Comparison of ENCODE assay signal across 8 cellular contexts in the genomic region with DNA sequence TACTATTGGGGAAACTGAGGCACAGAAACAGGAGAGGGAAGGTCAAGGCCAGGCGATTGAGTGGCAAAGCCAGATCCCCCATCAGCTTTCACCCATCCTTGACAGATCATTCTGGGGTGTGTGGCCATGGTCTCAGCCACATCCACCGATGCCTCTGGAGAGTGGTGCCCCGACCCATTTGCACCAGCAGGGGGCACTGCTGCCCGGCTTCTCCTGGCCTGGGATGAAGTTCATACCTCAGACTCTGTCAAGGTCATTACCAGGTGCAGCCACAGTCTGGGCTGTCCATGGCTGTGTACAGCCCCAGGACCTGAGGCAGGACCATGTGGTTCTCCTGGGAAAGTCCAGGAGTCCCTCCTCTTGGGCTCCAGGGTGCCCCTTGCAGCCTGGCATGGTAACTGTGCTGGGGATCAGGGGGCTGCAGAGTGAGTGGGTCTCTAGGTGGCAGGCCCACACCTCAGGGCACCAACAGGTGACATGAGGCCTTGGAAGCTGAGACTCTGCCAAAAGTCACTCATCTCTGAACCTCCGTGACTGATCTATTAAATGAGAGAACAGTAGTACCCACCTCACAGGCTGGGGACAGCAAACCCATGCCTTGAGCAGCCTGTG.
DNase-seq lines count a peak whose midpoint lies in the region; ATAC-seq, FAIRE-seq and TF ChIP-seq lines count a peak whose summit lies in the region.

No MANE protein-coding gene starts in this region.

- H3K36me3 ChIP-seq in DOHH2 (ENCODE audit: control insufficient read depth, low read length) (no peaks in the 10 kb centered on the region), small intestine (ENCODE audit: control insufficient read depth in 2 of 2, insufficient read depth in 2 of 2, low read length in 2 of 2) (no peaks in the 10 kb centered on the region)

- intact Hi-C loops in left ventricle myocardium superior (cut with micrococcal nuclease) = loop anchor here (2.0 kb wide), 1 partner anchor 107 kb away; no protein-coding TSS in a partner anchor

- no peak overlapping the region for H3K27ac Mint-ChIP-seq in activated naive CD8-positive, alpha-beta T cell treated with anti-CD3 and anti-CD28 coated beads for 36 hours

- H3K4me3 Mint-ChIP-seq in activated naive CD8-positive, alpha-beta T cell treated with anti-CD3 and anti-CD28 coated beads for 36 hours = no peak overlapping the region

- no peaks in the 10 kb centered on the region for H3K9me3 ChIP-seq in DOHH2 (ENCODE audit: control insufficient read depth, insufficient read depth, low read length)
- no peaks in the 10 kb centered on the region for H3K9me3 ChIP-seq in small intestine (ENCODE audit: control insufficient read depth, low read depth)

- no peaks in the 10 kb centered on the region for H3K79me2 ChIP-seq in DOHH2 (ENCODE audit: control insufficient read depth, low read length)

- no peak for FAIRE-seq in small intestine (lab: Jason Lieb, UNC)

- peaks cover 3% of the 10 kb centered on the region for H3K4me1 Mint-ChIP-seq in activated naive CD8-positive, alpha-beta T cell treated with anti-CD3 and anti-CD28 coated beads for 36 hours

- no peak overlapping the region for H3K27ac ChIP-seq in DOHH2 (ENCODE audit: low read depth, low read length)
- H3K27ac ChIP-seq in small intestine (ENCODE audit: low read depth in 1 of 2, low read length in 1 of 2) = no peak overlapping the region

- no peaks in the 10 kb centered on the region for H3F3A ChIP-seq in DOHH2 (ENCODE audit: control insufficient read depth, insufficient read depth)

- peak; percentile 65 for ATAC-seq in HG03520 (IDR thresholded peaks at IDR 0.05; ENCODE audit: unreplicated experiment)
- ATAC-seq in left ventricle myocardium superior = peak; percentile 86
- ATAC-seq in HG03571 (IDR thresholded peaks at IDR 0.05; ENCODE audit: unreplicated experiment) = no peak

- no peaks in the 10 kb centered on the region for H3K27me3 Mint-ChIP-seq in activated naive CD8-positive, alpha-beta T cell treated with anti-CD3 and anti-CD28 coated beads for 36 hours

- peak; percentile 93 for TF ChIP-seq CTCF in DOHH2 (IDR thresholded peaks at IDR 0.05; ENCODE audit: low read depth, low read length, poor library complexity, severe bottlenecking)

- no peaks in the 10 kb centered on the region for H3K9me3 Mint-ChIP-seq in activated naive CD8-positive, alpha-beta T cell treated with anti-CD3 and anti-CD28 coated beads for 36 hours

- H3K27me3 ChIP-seq in DOHH2 (ENCODE audit: control insufficient read depth, low read length) (no peaks in the 10 kb centered on the region), small intestine (ENCODE audit: control insufficient read depth in 2 of 2, insufficient read depth in 2 of 2, low read length in 2 of 2) (no peaks in the 10 kb centered on the region)

- WGBS in small intestine, 3 donors = 16 to 22% (median 18%) methylated on average over 5 of the region's 5 CpGs

- H3K9me2 ChIP-seq in DOHH2 (replicated peaks; ENCODE audit: control insufficient read depth, low read length) = no peaks in the 10 kb centered on the region

- no peak overlapping the region for H3K4me2 ChIP-seq in DOHH2 (ENCODE audit: low read length)

- DNase-seq in SKM-1 treated with dmso at 0.1 percent for 144 hours (lab: John Stamatoyannopoulos, UW; ENCODE audit: unreplicated experiment) = peak; percentile 66
- DNase-seq in activated naive CD8-positive, alpha-beta T cell treated with anti-CD3 and anti-CD28 coated beads for 36 hours = peak; percentile 75
- peak; percentile 82 for DNase-seq in left ventricle myocardium superior
- peak; percentile 66 for DNase-seq in small intestine
- no peak for DNase-seq in DMS114 treated with DMSO at 0.1 percent for 48 hours (lab: John Stamatoyannopoulos, UW; ENCODE audit: unreplicated experiment)

- no peaks in the 10 kb centered on the region; the same call in 1 of the 2 replicates for H4K20me1 ChIP-seq in DOHH2 (ENCODE audit: control insufficient read depth, insufficient read depth, low read depth, low read length)

- H3K36me3 Mint-ChIP-seq in activated naive CD8-positive, alpha-beta T cell treated with anti-CD3 and anti-CD28 coated beads for 36 hours = no peaks in the 10 kb centered on the region

- H3K4me1 ChIP-seq in DOHH2 (ENCODE audit: control insufficient read depth, low read length) (no peaks in the 10 kb centered on the region), small intestine (ENCODE audit: control insufficient read depth in 2 of 2, insufficient read depth in 1 of 2, low read depth in 1 of 2, low read length in 1 of 2) (no peaks in the 10 kb centered on the region)

- H3K4me3 ChIP-seq in DOHH2 (ENCODE audit: low read length) (no peak overlapping the region), small intestine (ENCODE audit: low read depth in 1 of 2, low read length in 2 of 2) (no peak overlapping the region)
